ENCODE assay signal across 8 cellular contexts in the genomic region with DNA sequence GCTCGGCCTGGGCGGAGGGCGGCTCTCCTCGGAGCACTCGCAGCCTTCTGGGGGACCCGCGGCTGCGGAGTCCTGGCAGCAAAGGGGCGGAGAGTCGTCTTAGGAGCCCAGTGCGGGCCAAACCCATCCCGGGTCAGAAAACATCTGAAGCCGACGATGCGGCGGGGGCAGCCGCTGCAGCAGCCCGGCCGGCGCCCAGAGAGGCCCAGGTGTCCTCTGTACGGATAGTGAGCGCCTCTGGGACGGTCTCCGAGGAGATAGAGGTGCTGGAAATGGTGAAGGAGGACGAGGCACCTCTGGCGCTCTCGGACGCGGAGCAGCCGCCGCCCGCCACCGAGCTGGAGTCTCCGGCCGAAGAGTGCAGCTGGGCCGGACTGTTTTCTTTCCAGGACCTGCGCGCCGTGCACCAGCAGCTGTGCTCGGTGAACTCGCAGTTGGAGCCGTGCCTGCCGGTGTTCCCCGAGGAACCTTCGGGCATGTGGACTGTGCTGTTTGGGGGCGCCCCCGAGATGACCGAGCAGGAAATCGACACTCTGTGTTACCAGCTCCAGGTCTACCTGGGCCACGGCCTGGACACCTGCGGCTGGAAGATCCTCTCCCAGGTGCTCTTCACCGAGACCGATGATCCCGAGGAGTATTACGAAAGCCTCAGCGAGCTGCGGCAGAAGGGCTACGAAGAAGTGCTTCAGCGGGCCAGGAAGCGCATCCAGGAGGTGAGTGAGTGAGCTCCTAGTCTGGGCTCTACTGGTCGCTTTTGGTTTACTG. TPM values are rescaled to one million over a fixed set of nuclear protein-coding genes. Genes with fewer than 3 reads are reported as not detected.
DNase-seq lines count a peak whose midpoint lies in the region; ATAC-seq and TF ChIP-seq lines count a peak whose summit lies in the region.

No MANE protein-coding gene starts in this region.

- TF ChIP-seq CTCF in Caco-2 (IDR thresholded peaks at IDR 0.05; ENCODE audit: insufficient read depth in 1 of 2, low read depth in 1 of 2, low read length in 1 of 2, severe bottlenecking in 1 of 2, unreplicated experiment in 1 of 2) (no peak), LNCaP clone FGC (IDR thresholded peaks at IDR 0.05; ENCODE audit: control insufficient read depth, extremely low read depth, insufficient read depth) (no peak), WERI-Rb-1 (IDR thresholded peaks at IDR 0.05; ENCODE audit: low read depth, low read length) (no peak)

- peaks cover 4% of the 10 kb centered on the region; the same call in 1 of the 2 replicates for H3K4me1 ChIP-seq in Caco-2

- peak overlapping the region; percentile 86 for H3K27ac ChIP-seq in WERI-Rb-1

- intact Hi-C loops in Caco-2 (cut with micrococcal nuclease; ENCODE audit: unreplicated experiment): loop anchor here (2.0 to 5.0 kb wide), 2 partner anchors 64 to 1170 kb away; a partner anchor contains a TSS

- H3K9me3 ChIP-seq in Caco-2: no peaks in the 10 kb centered on the region
- no peaks in the 10 kb centered on the region for H3K9me3 ChIP-seq in WERI-Rb-1 (ENCODE audit: severe bottlenecking)

- H3K4me1 Mint-ChIP-seq in Caco-2 (ENCODE audit: low read depth, unreplicated experiment): no peaks in the 10 kb centered on the region

- DNase-seq in Caco-2 (peak; percentile 57 to 58), LNCaP clone FGC (ENCODE audit: low read depth) (no peak), WERI-Rb-1 (peak; percentile 26), kidney glomerular epithelial cell (lab: John Stamatoyannopoulos, UW) (peak; percentile 51), NCI-H1436 treated with DMSO at 0.1 percent for 48 hours (lab: John Stamatoyannopoulos, UW) (no peak)
- DNase-seq in central memory CD4-positive, alpha-beta T cell: peak; percentile 33
- peak; percentile 2 to 21 for DNase-seq in stimulated activated CD4-positive, alpha-beta T cell treated with anti-CD3 and anti-CD28 coated beads, Interleukin-1b, Interleukin-23, amount 100 ng/mL, for 4 hours (ENCODE audit: low read depth in 2 of 2)

- POLR2A ChIA-PET in Caco-2 (lab: Charles Lee): interaction anchor here (0.9 kb wide), 1 partner anchor 277 kb away, joined by 4 read pairs; a partner anchor contains a TSS

- H3K27me3 Mint-ChIP-seq in Caco-2 (ENCODE audit: insufficient read depth, unreplicated experiment): no peaks in the 10 kb centered on the region

- H3K36me3 ChIP-seq in Caco-2 (ENCODE audit: control insufficient read depth, insufficient read depth, low read length) (no peaks in the 10 kb centered on the region), WERI-Rb-1 (peaks cover 4% of the 10 kb centered on the region)

- H3K36me3 Mint-ChIP-seq in Caco-2 (ENCODE audit: insufficient read depth, unreplicated experiment): peaks cover 18% of the 10 kb centered on the region

- H3K9me3 Mint-ChIP-seq in Caco-2 (ENCODE audit: unreplicated experiment): no peaks in the 10 kb centered on the region

- peak; percentile 32 for ATAC-seq in GM21576 (IDR thresholded peaks at IDR 0.05; ENCODE audit: unreplicated experiment)

- CTCF ChIA-PET in Caco-2 (lab: Charles Lee): interaction anchor here (0.6 to 1.7 kb wide), 4 partner anchors 19 to 747 kb away, joined by 3 to 8 read pairs (median 3); no protein-coding TSS in a partner anchor

- peak overlapping the region; percentile 70 for H3K4me3 ChIP-seq in Caco-2 (ENCODE audit: low read depth, low read length)
- peak overlapping the region; percentile 67 for H3K4me3 ChIP-seq in LNCaP clone FGC (ENCODE audit: low read depth, low read length)
- peak overlapping the region; percentile 78 for H3K4me3 ChIP-seq in WERI-Rb-1 (ENCODE audit: low read depth, low read length)

- H3K27ac Mint-ChIP-seq in Caco-2 (ENCODE audit: unreplicated experiment): peak overlapping the region; percentile 97

- H3K4me3 Mint-ChIP-seq in Caco-2 (ENCODE audit: unreplicated experiment): peak overlapping the region; percentile 78

- no TSS peak for BruUV-seq in Caco-2 (replicated peaks; lab: Mats Ljungman, UMichigan)

- H3K27me3 ChIP-seq in Caco-2 (replicated peaks; ENCODE audit: control insufficient read depth, insufficient read depth, low read length) (no peaks in the 10 kb centered on the region), WERI-Rb-1 (ENCODE audit: insufficient read depth, low read depth, severe bottlenecking) (no peaks in the 10 kb centered on the region)

RNA-seq across cellular contexts. Expression of a gene that starts 1.2 kb away (rescaled TPM):
- total RNA-seq in Caco-2 (2022): 10.5 and 11.3 TPM in 2 replicates

Comparison
In these comparisons a context has a peak if more than half of its experiments do, and no peak if none do; other contexts are left out.
1. DNase-seq: peak in Caco-2 (2 of 2), WERI-Rb-1 (single experiment), central memory CD4-positive, alpha-beta T cell (single experiment), kidney glomerular epithelial cell (single experiment) and stimulated activated CD4-positive, alpha-beta T cell treated with anti-CD3 and anti-CD28 coated beads, Interleukin-1b, Interleukin-23, amount 100 ng/mL, for 4 hours (2 of 2); none in LNCaP clone FGC (single experiment) and NCI-H1436 treated with DMSO at 0.1 percent for 48 hours (single experiment).
2. Peak in every context shown above with its lines, with median percentiles within 50 percentile points of each other: H3K4me3 ChIP-seq.